22 cellular contexts compared by ENCODE assay signal in the genomic region with DNA sequence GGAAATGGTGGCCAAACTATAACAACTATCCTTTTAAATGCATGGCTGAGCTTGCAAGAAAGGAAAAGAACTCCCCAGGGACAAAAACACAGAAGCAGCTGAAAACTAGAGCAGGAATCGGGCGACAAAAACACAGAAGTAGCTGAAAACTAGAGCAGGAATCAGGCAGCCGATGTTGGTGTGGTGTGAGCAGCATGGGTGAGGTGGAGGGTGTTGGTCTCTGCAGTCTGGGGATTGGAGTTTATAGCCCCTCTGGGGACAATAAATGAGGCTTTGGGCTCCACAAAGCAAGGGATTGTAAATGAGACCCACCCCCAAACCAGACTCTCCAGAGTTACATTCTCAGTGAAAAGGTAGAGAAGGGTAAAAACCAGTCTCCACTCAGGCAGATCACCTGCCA.
"Had no signal": no experiment of that assay in that cellular context is flagged by ENCODE, and none has a peak within 500 bp of the region (broad histone marks: within the 10 kb centered on the region; RNA-seq: fewer than 3 reads in every experiment).

No MANE protein-coding gene starts in this region.

- H3K4me1 ChIP-seq: body of pancreas, prostate gland had no signal

- H3K36me3 ChIP-seq: prostate gland, tibial nerve had no signal

- H3K9me3 Mint-ChIP-seq: natural killer cell treated with Interleukin-12 subunit alpha and Interleukin-12 subunit beta and Interleukin-15 and Interleukin-18, amount 100 ng/mL, for 72 hours had no signal

- DNase-seq: activated CD4-positive, alpha-beta T cell treated with anti-CD3 and anti-CD28 coated beads, Interleukin-2, amount 50 U/mL, for 1 hour; activated CD8-positive, alpha-beta memory T cell treated with anti-CD3 and anti-CD28 coated beads, Interleukin-2, amount 50 U/mL, for 4 hours; activated naive CD4-positive, alpha-beta T cell treated with anti-CD3 and anti-CD28 coated beads for 36 hours; activated T-cell treated with anti-CD3 and anti-CD28 coated beads, Interleukin-2, amount 50 U/mL, for 4 hours; central memory CD4-positive, alpha-beta T cell; endodermal cell; foreskin fibroblast; kidney; right cardiac atrium; stimulated activated CD4-positive, alpha-beta T cell treated with anti-CD3 and anti-CD28 coated beads, Interleukin-2, amount 100 ng/mL, for 48 hours; T1000 had no signal

- H3K9me3 ChIP-seq: body of pancreas, prostate gland had no signal

- H3K27ac ChIP-seq: body of pancreas, dorsolateral prefrontal cortex, epithelial cell of prostate, prostate gland, skin epidermis, tibial nerve had no signal

- ATAC-seq: activated CD4-positive, CD25-positive, alpha-beta regulatory T cell treated with anti-CD3 and anti-CD28 coated beads, Interleukin-2, amount 50 U/mL, for 24 hours; activated T-cell treated with anti-CD3 and anti-CD28 coated beads, Interleukin-2, amount 50 U/mL, for 4 hours; left lobe of liver; natural killer cell treated with Interleukin-12 subunit alpha and Interleukin-12 subunit beta and Interleukin-15 and Interleukin-18, amount 100 ng/mL, for 72 hours; right cardiac atrium had no signal

- H3K27ac Mint-ChIP-seq: activated naive CD4-positive, alpha-beta T cell treated with anti-CD3 and anti-CD28 coated beads for 36 hours; endodermal cell; mesothelial cell of epicardium; natural killer cell treated with Interleukin-12 subunit alpha and Interleukin-12 subunit beta and Interleukin-15 and Interleukin-18, amount 100 ng/mL, for 72 hours; stimulated activated naive CD8-positive, alpha-beta T cell treated with anti-CD3 and anti-CD28 coated beads, Interleukin-15, Interleukin-2, amounts not matched to agents 100 ng/mL and 50 ng/mL, for 24 hours had no signal

- H3K4me3 ChIP-seq: body of pancreas, dorsolateral prefrontal cortex, prostate gland, skin epidermis, tibial nerve had no signal

- H3K27me3 ChIP-seq: body of pancreas, dorsolateral prefrontal cortex, tibial nerve had no signal

- H3K4me3 Mint-ChIP-seq: activated naive CD4-positive, alpha-beta T cell treated with anti-CD3 and anti-CD28 coated beads for 36 hours; activated T-cell treated with anti-CD3 and anti-CD28 coated beads, Interleukin-2, amount 50 U/mL, for 4 hours; endodermal cell; mesothelial cell of epicardium; natural killer cell treated with Interleukin-12 subunit alpha and Interleukin-12 subunit beta and Interleukin-15 and Interleukin-18, amount 100 ng/mL, for 72 hours; stimulated activated naive CD8-positive, alpha-beta T cell treated with anti-CD3 and anti-CD28 coated beads, Interleukin-15, Interleukin-2, amounts not matched to agents 100 ng/mL and 50 ng/mL, for 24 hours had no signal
